In the genomic region with DNA sequence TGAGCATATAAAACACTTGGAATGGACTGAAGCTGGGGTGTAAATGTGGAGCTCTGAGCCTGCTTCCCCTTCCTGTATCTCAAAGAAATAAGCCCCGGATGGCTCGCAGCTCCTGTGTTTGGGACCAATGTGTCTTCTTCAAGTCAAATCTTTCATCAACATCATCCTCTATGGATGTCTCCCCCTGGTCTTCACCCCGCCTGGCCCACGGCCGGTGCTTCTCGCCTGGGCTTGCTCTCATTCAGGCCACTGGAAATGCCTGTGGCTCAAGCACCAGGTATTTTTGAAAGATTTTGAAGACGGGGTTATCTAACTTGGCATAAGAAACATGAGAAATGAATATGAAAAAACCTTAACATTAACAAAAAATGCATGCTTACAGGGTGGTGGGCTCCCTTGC, we compare ENCODE assay signal across 24 cellular contexts.
"Had no signal": no experiment of that assay in that cellular context is flagged by ENCODE, and none has a peak within 500 bp of the region (broad histone marks: within the 10 kb centered on the region; RNA-seq: fewer than 3 reads in every experiment).

No MANE protein-coding gene starts in this region.

- H3K27me3 ChIP-seq: brain microvascular endothelial cell, colonic mucosa had no signal

- DNase-seq: activated CD4-positive, alpha-beta memory T cell treated with anti-CD3 and anti-CD28 coated beads, Interleukin-2, amount 10 ng/mL, durations not matched to agents 7 days and 5 days; activated CD4-positive, alpha-beta T cell treated with anti-CD3 and anti-CD28 coated beads for 1 hour; activated CD4-positive, alpha-beta T cell treated with anti-CD3 and anti-CD28 coated beads for 4 hours; activated CD4-positive, alpha-beta T cell treated with anti-CD3 and anti-CD28 coated beads, Interleukin-2, amount 10 ng/mL, durations not matched to agents 7 days and 5 days; activated CD4-positive, alpha-beta T cell treated with anti-CD3 and anti-CD28 coated beads, Interleukin-2, amount 50 U/mL, for 4 hours; activated CD8-positive, alpha-beta memory T cell treated with anti-CD3 and anti-CD28 coated beads, Interleukin-2, amount 50 U/mL, for 48 hours; activated naive CD4-positive, alpha-beta T cell treated with anti-CD3 and anti-CD28 coated beads for 36 hours; activated naive CD8-positive, alpha-beta T cell treated with anti-CD3 and anti-CD28 coated beads for 36 hours; activated T-cell treated with anti-CD3 and anti-CD28 coated beads for 4 hours; activated T-cell treated with anti-CD3 and anti-CD28 coated beads, Interleukin-2, amount 50 U/mL, for 24 hours; activated T-cell treated with anti-CD3 and anti-CD28 coated beads, Interleukin-2, amount 50 U/mL, for 72 hours; amniotic stem cell; anterior cingulate cortex; brain microvascular endothelial cell; caudate nucleus; colonic mucosa; effector CD8-positive, alpha-beta T cell; foreskin fibroblast; T-helper 2 cell had no signal

- ATAC-seq: activated T-cell treated with anti-CD3 and anti-CD28 coated beads, Interleukin-2, amount 50 U/mL, for 72 hours; esophagus mucosa had no signal

- H3K27ac ChIP-seq: brain microvascular endothelial cell, colonic mucosa had no signal

- H3K4me1 ChIP-seq: colonic mucosa had no signal

- H3K4me3 ChIP-seq: colonic mucosa had no signal

- H3K36me3 ChIP-seq: brain microvascular endothelial cell, colonic mucosa had no signal

- H3K9me3 ChIP-seq: colonic mucosa had no signal

- FAIRE-seq: astrocyte, bronchial epithelial cell, endometrium, frontal cortex had no signal
